In the genomic region with DNA sequence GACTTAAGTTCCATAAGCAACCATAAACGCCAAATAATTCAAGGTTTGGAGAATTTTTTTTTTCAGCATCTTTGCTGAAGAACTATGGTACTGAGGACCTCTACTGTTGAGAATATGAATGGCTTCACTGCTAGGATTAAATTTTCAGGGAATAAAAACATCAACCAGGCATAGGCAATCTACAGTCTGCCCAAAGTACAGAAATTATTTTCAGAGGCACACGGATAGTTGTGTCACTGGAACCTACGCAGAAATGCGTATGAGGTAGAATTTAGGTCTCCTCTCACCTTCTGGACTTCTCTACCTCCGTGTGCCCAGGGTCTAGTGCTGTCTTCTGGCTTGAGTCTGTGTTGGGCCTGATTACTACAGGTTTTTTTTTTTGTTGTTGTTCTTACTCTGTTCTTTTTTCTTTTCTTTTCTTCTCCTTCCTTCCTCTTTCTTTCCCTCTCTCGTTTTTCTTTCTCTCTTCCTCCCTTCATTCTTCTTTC, we compare ENCODE assay signal across 9 cellular contexts. TPM values are rescaled to one million over a fixed set of nuclear protein-coding genes. Genes with fewer than 3 reads are reported as not detected.
DNase-seq lines count a peak whose midpoint lies in the region; ATAC-seq and TF ChIP-seq lines count a peak whose summit lies in the region.
"Had no signal": no experiment of that assay in that cellular context is flagged by ENCODE, and none has a peak within 500 bp of the region (broad histone marks: within the 10 kb centered on the region; RNA-seq: fewer than 3 reads in every experiment).

No MANE protein-coding gene starts in this region.

- no peaks in the 10 kb centered on the region for H3K79me2 ChIP-seq in ACC112 (ENCODE audit: control insufficient read depth, insufficient read depth, low read length, unreplicated experiment)

- no peaks in the 10 kb centered on the region for H3K36me3 Mint-ChIP-seq in chondrocyte (ENCODE audit: low read depth)

- H3K4me1 ChIP-seq in ACC112 (ENCODE audit: control insufficient read depth, insufficient read depth, low read length, unreplicated experiment) (no peaks in the 10 kb centered on the region), mucosa of descending colon (ENCODE audit: low read depth) (no peaks in the 10 kb centered on the region)

- H3K27ac Mint-ChIP-seq in chondrocyte (ENCODE audit: unreplicated experiment), result no peak overlapping the region

- peak; percentile 47 for ATAC-seq in mucosa of descending colon
- ATAC-seq in GM18868 (IDR thresholded peaks at IDR 0.05; ENCODE audit: unreplicated experiment), result no peak
- no peak for ATAC-seq in GM21825 (IDR thresholded peaks at IDR 0.05; ENCODE audit: unreplicated experiment)

- no peaks in the 10 kb centered on the region for H3K9me3 ChIP-seq in mucosa of descending colon

- H3K4me3 ChIP-seq in ACC112 (ENCODE audit: low read depth, low read length), result no peak overlapping the region
- H3K4me3 ChIP-seq in mucosa of descending colon, result no peak overlapping the region

- peak; percentile 44 for DNase-seq in NCI-H2227 treated with DMSO at 0.1 percent for 48 hours (lab: John Stamatoyannopoulos, UW)
- DNase-seq in chondrocyte (ENCODE audit: low spot score), result no peak
- DNase-seq in mucosa of descending colon, result no peak
- no peak for DNase-seq in activated CD8-positive, alpha-beta memory T cell treated with anti-CD3 and anti-CD28 coated beads for 24 hours

- H3K36me3 ChIP-seq in ACC112 (ENCODE audit: insufficient read depth, low read length) (no peaks in the 10 kb centered on the region), mucosa of descending colon (ENCODE audit: low read depth) (no peaks in the 10 kb centered on the region)

- peaks cover 4% of the 10 kb centered on the region for H3K9me3 Mint-ChIP-seq in chondrocyte (ENCODE audit: low read depth)
- H3K9me3 Mint-ChIP-seq: central memory CD8-positive, alpha-beta T cell had no signal

- intact Hi-C loops in mucosa of descending colon (cut with DNase I, micrococcal nuclease), result loop anchor here in 1 of 2 donors (10.0 kb wide), 1 partner anchor 136 kb away; no protein-coding TSS in a partner anchor

- no peak overlapping the region for H3K27ac ChIP-seq in ACC112 (ENCODE audit: low read depth, low read length)

- H3K4me1 Mint-ChIP-seq in chondrocyte (ENCODE audit: low read depth), result peaks cover 1% of the 10 kb centered on the region
- H3K4me1 Mint-ChIP-seq: central memory CD8-positive, alpha-beta T cell had no signal

- H3K27me3 Mint-ChIP-seq in chondrocyte (ENCODE audit: low read depth), result peaks cover 15% of the 10 kb centered on the region

- no peak overlapping the region for H3K4me3 Mint-ChIP-seq in chondrocyte (ENCODE audit: unreplicated experiment)
- H3K4me3 Mint-ChIP-seq: central memory CD8-positive, alpha-beta T cell had no signal

- TF ChIP-seq CTCF in GM12873 (IDR thresholded peaks at IDR 0.05; ENCODE audit: insufficient read depth, low read depth, low read length, missing control alignments) (peak; percentile 51), chondrocyte (IDR thresholded peaks at IDR 0.05) (peak; percentile 93), mucosa of descending colon (IDR thresholded peaks at IDR 0.05) (peak; percentile 15)

- H2AFZ ChIP-seq in ACC112 (ENCODE audit: low read length, unreplicated experiment), result peak overlapping the region; percentile 87

- no peaks in the 10 kb centered on the region for H3K27me3 ChIP-seq in ACC112 (ENCODE audit: insufficient read depth, low read length)

RNA-seq across cellular contexts. Expression of a gene that starts 39.7 kb away (rescaled TPM):
- total RNA-seq in chondrocyte, result not detected in 3 replicates
- total RNA-seq in mucosa of descending colon, result not detected

Comparison
In these comparisons a context has a peak if more than half of its experiments do, and no peak if none do; other contexts are left out.
1. CTCF ChIP-seq: peak in every context shown above with its lines; median percentile 93 in chondrocyte; 51 in GM12873; 15 in mucosa of descending colon.